In the genomic region with DNA sequence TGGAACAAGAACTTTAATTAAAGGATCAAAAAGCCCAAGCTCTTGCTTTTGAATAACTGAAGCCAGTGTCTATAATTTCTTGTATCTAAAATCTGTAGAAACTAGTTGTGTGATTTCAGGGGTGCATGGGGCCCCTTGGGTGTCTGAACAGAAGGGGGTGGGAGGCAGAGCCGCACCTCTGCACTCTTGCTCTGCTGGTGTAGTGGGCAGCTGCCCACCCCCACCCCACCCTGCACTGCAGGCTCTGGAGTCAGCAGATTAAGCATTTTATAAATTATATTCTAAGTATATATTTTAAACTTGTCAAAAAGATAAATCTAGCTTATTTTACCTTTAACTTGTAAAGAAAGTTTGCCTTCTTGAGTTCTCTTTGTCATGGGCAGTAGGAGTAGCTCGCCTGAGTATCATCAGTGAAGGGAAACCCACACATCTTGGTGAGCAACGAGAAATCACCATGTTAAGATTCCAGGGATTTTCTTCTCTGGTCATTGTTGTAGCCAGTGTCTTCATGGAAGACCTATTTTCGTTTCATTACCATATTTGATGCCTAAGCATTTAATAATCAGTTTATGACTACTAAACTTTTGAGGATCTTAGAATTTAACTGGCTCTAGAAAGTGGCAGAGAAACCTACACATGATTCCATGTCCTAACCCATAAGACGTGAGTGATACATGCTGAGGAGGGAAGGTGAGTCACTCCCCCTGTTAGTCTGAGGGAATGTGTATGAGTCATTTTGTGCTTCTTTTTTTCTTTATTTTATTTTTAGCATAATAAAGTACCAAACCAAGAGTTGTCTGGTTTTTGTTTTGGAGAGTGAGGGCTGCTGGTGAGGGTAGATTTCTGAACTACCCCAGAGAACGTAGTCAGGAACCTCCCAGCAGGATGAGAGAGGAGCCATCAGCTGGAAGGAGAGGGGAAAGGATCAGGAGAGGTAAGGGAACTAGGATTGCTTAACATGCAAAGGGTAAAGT, we compare ENCODE assay signal across 9 cellular contexts. TPM values are rescaled to one million over a fixed set of nuclear protein-coding genes. Genes with fewer than 3 reads are reported as not detected.
DNase-seq lines count a peak whose midpoint lies in the region; ATAC-seq and TF ChIP-seq lines count a peak whose summit lies in the region.
"Had no signal": no experiment of that assay in that cellular context is flagged by ENCODE, and none has a peak within 500 bp of the region (broad histone marks: within the 10 kb centered on the region; RNA-seq: fewer than 3 reads in every experiment).

No MANE protein-coding gene starts in this region.

- H3K27ac Mint-ChIP-seq in stimulated activated naive CD8-positive, alpha-beta T cell treated with anti-CD3 and anti-CD28 coated beads, Interleukin-15, amount 100 ng/mL, for 72 hours: peak overlapping the region; percentile 90

- TF ChIP-seq CTCF in Panc1 (IDR thresholded peaks at IDR 0.05): no peak
- TF ChIP-seq CTCF in epithelial cell of proximal tubule (conservative IDR thresholded peaks at IDR 0.05; ENCODE audit: low read depth, low read length): no peak

- in situ Hi-C loops in Panc1 (cut with HindIII; ENCODE audit: low pct_unique_long_range_greater_than_20kb, low sequenced_read_pairs): no loop called here

- no peaks in the 10 kb centered on the region for H3K27me3 ChIP-seq in Panc1 (ENCODE audit: control insufficient read depth, insufficient read depth, low read length)
- H3K27me3 ChIP-seq: BLaER1 had no signal

- peak overlapping the region; percentile 83 to 85 for H3K4me3 Mint-ChIP-seq in stimulated activated naive CD8-positive, alpha-beta T cell treated with anti-CD3 and anti-CD28 coated beads, Interleukin-15, amount 100 ng/mL, for 72 hours

- no TSS peak for BruUV-seq in Panc1 (replicated peaks; lab: Mats Ljungman, UMichigan)

- intact Hi-C loops in Panc1 (cut with micrococcal nuclease; ENCODE audit: unreplicated experiment): no loop called here

- no peak overlapping the region for H3K4me3 ChIP-seq in Panc1 (ENCODE audit: low read depth in 2 of 2, low read length in 2 of 2)
- no peak overlapping the region for H3K4me3 ChIP-seq in epithelial cell of proximal tubule (ENCODE audit: low read depth, low read length)
- H3K4me3 ChIP-seq: BLaER1 had no signal

- H3K4me1 Mint-ChIP-seq in stimulated activated naive CD8-positive, alpha-beta T cell treated with anti-CD3 and anti-CD28 coated beads, Interleukin-15, amount 100 ng/mL, for 72 hours: peaks cover 29% of the 10 kb centered on the region

- peaks cover 18% of the 10 kb centered on the region for H3K4me1 ChIP-seq in Panc1 (ENCODE audit: control insufficient read depth, insufficient read depth, low read length)

- no peaks in the 10 kb centered on the region for H3K27me3 Mint-ChIP-seq in stimulated activated naive CD8-positive, alpha-beta T cell treated with anti-CD3 and anti-CD28 coated beads, Interleukin-15, amount 100 ng/mL, for 72 hours

- ATAC-seq in HG02840 (IDR thresholded peaks at IDR 0.05; ENCODE audit: low FRiP score, unreplicated experiment): peak; percentile 46
- peak; percentile 91 for ATAC-seq in Panc1
- ATAC-seq in stimulated activated naive CD8-positive, alpha-beta T cell treated with anti-CD3 and anti-CD28 coated beads, Interleukin-15, amount 100 ng/mL, for 72 hours: peak; percentile 98
- ATAC-seq in left lobe of liver: no peak

- H3K27ac ChIP-seq in Panc1 (ENCODE audit: low read length): peak overlapping the region; percentile 12; the same call in 1 of the 2 replicates
- H3K27ac ChIP-seq: BLaER1 had no signal

- POLR2A ChIA-PET in Panc1 (lab: Charles Lee): no interaction called here

- peak; percentile 50 for DNase-seq in activated CD4-positive, alpha-beta T cell treated with anti-CD3 and anti-CD28 coated beads for 48 hours
- no peak for DNase-seq in activated CD4-positive, alpha-beta T cell treated with anti-CD3 and anti-CD28 coated beads, Interleukin-2, amount 50 U/mL, for 1 hour
- peak; percentile 50 for DNase-seq in Panc1 (ENCODE audit: low read depth, low spot score)
- DNase-seq in epithelial cell of proximal tubule (ENCODE audit: low read depth): peak; percentile 79
- DNase-seq in stimulated activated naive CD8-positive, alpha-beta T cell treated with anti-CD3 and anti-CD28 coated beads, Interleukin-15, amount 100 ng/mL, for 72 hours: peak in 1 of 2 donors; percentile 36
- no peak for DNase-seq in NCI-H524 (lab: John Stamatoyannopoulos, UW)
- DNase-seq in left lobe of liver (ENCODE audit: low spot score): no peak

- H3K9me3 ChIP-seq in Panc1 (ENCODE audit: control insufficient read depth, insufficient read depth, low read depth, low read length): no peaks in the 10 kb centered on the region

- H3K36me3 ChIP-seq in Panc1 (ENCODE audit: control insufficient read depth, insufficient read depth, low read length): no peaks in the 10 kb centered on the region
- H3K36me3 ChIP-seq: BLaER1 had no signal

- CTCF ChIA-PET in Panc1 (lab: Charles Lee): interaction anchor here (0.5 to 0.7 kb wide), 2 partner anchors 118 to 498 kb away, joined by 6 to 7 read pairs; no protein-coding TSS in a partner anchor

- no peaks in the 10 kb centered on the region for H3K9me3 Mint-ChIP-seq in stimulated activated naive CD8-positive, alpha-beta T cell treated with anti-CD3 and anti-CD28 coated beads, Interleukin-15, amount 100 ng/mL, for 72 hours

RNA-seq across cellular contexts. Expression of a gene that starts 7.7 kb away (rescaled TPM):
- total RNA-seq in Panc1 (2021; ENCODE audit: unreplicated experiment) (not detected), epithelial cell of proximal tubule (not detected in 2 replicates), left lobe of liver (not detected)
- 0.76 TPM for polyA plus RNA-seq in Panc1 (2012; ENCODE audit: insufficient read length)

RNA-seq across cellular contexts. Expression of a gene that starts 35.7 kb away (rescaled TPM):
- 386 TPM for total RNA-seq in Panc1 (2021; ENCODE audit: unreplicated experiment)
- 255 TPM for polyA plus RNA-seq in Panc1 (2012; ENCODE audit: insufficient read length)
- 856 and 888 TPM in 2 replicates for total RNA-seq in epithelial cell of proximal tubule
- total RNA-seq in left lobe of liver: 92.4 TPM

Comparison
In these comparisons a context has a peak if more than half of its experiments do, and no peak if none do; other contexts are left out.
1. DNase-seq: peak in activated CD4-positive, alpha-beta T cell treated with anti-CD3 and anti-CD28 coated beads for 48 hours (single experiment), Panc1 (single experiment) and epithelial cell of proximal tubule (single experiment); none in activated CD4-positive, alpha-beta T cell treated with anti-CD3 and anti-CD28 coated beads, Interleukin-2, amount 50 U/mL, for 1 hour (single experiment), NCI-H524 (0 of 2) and left lobe of liver (single experiment).